ENCODE assay signal across 1 cellular context in genomic region chr10:3944591-3944990, GRCh38.
TF ChIP-seq lines count a peak whose summit lies in the region.

No MANE protein-coding gene starts in this region.

TF ChIP-seq in K562, 482 proteins besides CTCF, POLR2A, EP300 and RAD21 (continued from another document):
- TF ChIP-seq CBX3 (IDR thresholded peaks at IDR 0.05; ENCODE audit: borderline replicate concordance in 1 of 2, low read length in 2 of 2) = 0 out of 3 replicates have a peak, but pooled peaks of 1 of the 2 experiments have one; percentile 35
- no peak for TF ChIP-seq NELFE (IDR thresholded peaks at IDR 0.05; ENCODE audit: insufficient read depth, insufficient read length)
- no peak for TF ChIP-seq RFX5 (IDR thresholded peaks at IDR 0.05; ENCODE audit: low read depth, low read length)
- 0 out of 2 replicates have a peak, but pooled peaks have one; percentile 70 for TF ChIP-seq PTBP1 (IDR thresholded peaks at IDR 0.05; ENCODE audit: low read depth, low read length)
- peak; percentile 80; the same call in 1 of the 2 replicates for TF ChIP-seq BCOR (IDR thresholded peaks at IDR 0.05)
- TF ChIP-seq CAMTA2 (CRISPR knock-in tag; conservative IDR thresholded peaks at IDR 0.05) = no peak
